21 cellular contexts compared by ENCODE assay signal in the genomic region with DNA sequence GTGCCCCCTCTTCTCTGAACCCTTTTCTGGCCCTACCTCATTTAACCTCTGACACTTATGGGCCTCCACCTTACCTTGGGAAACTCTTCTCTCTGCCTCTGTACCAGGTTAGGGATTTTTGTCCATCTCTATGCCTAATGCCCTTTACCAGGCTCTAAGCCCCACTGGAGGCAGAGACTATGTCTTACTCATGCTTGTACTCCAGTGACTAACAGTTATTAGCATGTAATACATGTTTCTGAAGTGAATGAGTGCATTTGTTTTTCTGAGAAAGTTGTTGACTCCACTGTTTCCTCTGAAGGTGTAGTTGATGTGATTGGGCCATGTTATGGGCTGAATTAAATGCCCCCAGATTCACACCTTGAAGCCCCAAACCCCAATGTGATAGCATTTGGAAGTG.
"Had no signal": no experiment of that assay in that cellular context is flagged by ENCODE, and none has a peak within 500 bp of the region (broad histone marks: within the 10 kb centered on the region; RNA-seq: fewer than 3 reads in every experiment).

No MANE protein-coding gene starts in this region.

- ATAC-seq: activated T-cell treated with anti-CD3 and anti-CD28 coated beads, Interleukin-2, amount 50 U/mL, for 72 hours; gastrocnemius medialis; heart left ventricle; left ventricle myocardium superior; mucosa of descending colon; T-helper 17 cell had no signal

- H3K4me3 ChIP-seq: dorsolateral prefrontal cortex, gastrocnemius medialis, heart left ventricle, mucosa of descending colon, thyroid gland had no signal

- H3K4me1 ChIP-seq: gastrocnemius medialis, thyroid gland had no signal

- DNase-seq: activated CD4-positive, CD25-positive, alpha-beta regulatory T cell treated with anti-CD3 and anti-CD28 coated beads, Interleukin-2, amount 50 U/mL, for 72 hours; activated CD8-positive, alpha-beta memory T cell treated with anti-CD3 and anti-CD28 coated beads for 24 hours; activated CD8-positive, alpha-beta memory T cell treated with anti-CD3 and anti-CD28 coated beads, Interleukin-2, amount 50 U/mL, for 48 hours; activated effector memory CD4-positive, alpha-beta T cell treated with anti-CD3 and anti-CD28 coated beads, Interleukin-2, amount 50 U/mL, for 16 hours; activated naive CD4-positive, alpha-beta T cell treated with anti-CD3 and anti-CD28 coated beads, Interleukin-2, amount 50 U/mL, for 16 hours; activated T-cell treated with anti-CD3 and anti-CD28 coated beads, Interleukin-2, amount 50 U/mL, for 72 hours; caudate nucleus; dorsolateral prefrontal cortex; gastrocnemius medialis; heart left ventricle; kidney glomerular epithelial cell; left ventricle myocardium superior; mucosa of descending colon; naive B cell; retina; stimulated activated CD8-positive, alpha-beta memory T cell treated with anti-CD3 and anti-CD28 coated beads, Interleukin-4, amount 100 ng/mL, for 48 hours; stimulated activated naive CD4-positive, alpha-beta T cell treated with Interleukin-2 at 50 U/mL for 16 hours; T-helper 17 cell; thyroid gland had no signal

- H3K36me3 ChIP-seq: gastrocnemius medialis, heart left ventricle, thyroid gland had no signal

- H3K27me3 ChIP-seq: dorsolateral prefrontal cortex, gastrocnemius medialis, heart left ventricle, thyroid gland had no signal

- H3K27ac ChIP-seq: dorsolateral prefrontal cortex, epithelial cell of prostate, gastrocnemius medialis, heart left ventricle, thyroid gland, VCaP had no signal

- H3K9me3 ChIP-seq: gastrocnemius medialis, heart left ventricle, mucosa of descending colon, thyroid gland had no signal
